Comparison of ENCODE assay signal across 34 cellular contexts in genomic region chr2:12842917-12843316, GRCh38.
"Had no signal": no experiment of that assay in that cellular context is flagged by ENCODE, and none has a peak within 500 bp of the region (broad histone marks: within the 10 kb centered on the region; RNA-seq: fewer than 3 reads in every experiment).

No MANE protein-coding gene starts in this region.

- H3K9ac ChIP-seq: KMS-11 had no signal

- H3K27me3 Mint-ChIP-seq: T-helper 17 cell had no signal

- H3K27me3 ChIP-seq: brain microvascular endothelial cell, SJCRH30 had no signal

- H3K27ac ChIP-seq: brain microvascular endothelial cell, KMS-11, SJCRH30, SK-N-MC, VCaP had no signal

- H3K36me3 Mint-ChIP-seq: activated CD4-positive, alpha-beta memory T cell treated with anti-CD3 and anti-CD28 coated beads for 36 hours; activated naive CD4-positive, alpha-beta T cell treated with anti-CD3 and anti-CD28 coated beads, Interleukin-2, amount 10 ng/mL, durations not matched to agents 7 days and 5 days; activated naive CD8-positive, alpha-beta T cell; T-cell had no signal

- H3K4me2 ChIP-seq: KMS-11 had no signal

- H3K9me3 Mint-ChIP-seq: activated B cell treated with CpG ODN at 0.5 μM for 24 hours; activated CD4-positive, alpha-beta memory T cell treated with anti-CD3 and anti-CD28 coated beads for 36 hours; activated naive CD4-positive, alpha-beta T cell treated with anti-CD3 and anti-CD28 coated beads, Interleukin-2, amount 10 ng/mL, durations not matched to agents 7 days and 5 days; activated naive CD8-positive, alpha-beta T cell treated with anti-CD3 and anti-CD28 coated beads, Interleukin-2, amount 50 U/mL, for 24 hours; activated T-cell treated with anti-CD3 and anti-CD28 coated beads, Interleukin-2, amount 50 U/mL, for 4 hours; activated T-helper 1 cell treated with anti-CD3 and anti-CD28 coated beads, Interleukin-12 subunit alpha, Interleukin-12 subunit beta, Interleukin-2, Interleukin-4 antibody, amounts not matched to agents 30 ng/mL and 10 ng/mL and 1 ng/mL, durations not matched to agents 14 hours and 24 hours and 36 hours; T-cell had no signal

- DNase-seq: activated B cell treated with CpG ODN at 0.5 μM for 24 hours; activated CD4-positive, alpha-beta memory T cell treated with anti-CD3 and anti-CD28 coated beads for 36 hours; activated CD4-positive, alpha-beta T cell treated with anti-CD3 and anti-CD28 coated beads for 4 hours; activated CD4-positive, alpha-beta T cell treated with anti-CD3 and anti-CD28 coated beads, Interleukin-2, amount 50 U/mL, for 1 hour; activated CD4-positive, CD25-positive, alpha-beta regulatory T cell treated with anti-CD3 and anti-CD28 coated beads, Interleukin-2, amount 50 U/mL, for 72 hours; activated CD8-positive, alpha-beta memory T cell treated with anti-CD3 and anti-CD28 coated beads, Interleukin-2, amount 50 U/mL, for 4 hours; activated effector memory CD4-positive, alpha-beta T cell treated with Interleukin-2 at 50 U/mL for 16 hours; activated naive CD4-positive, alpha-beta T cell treated with anti-CD3 and anti-CD28 coated beads, Interleukin-2, amount 10 ng/mL, durations not matched to agents 7 days and 5 days; activated naive CD8-positive, alpha-beta T cell treated with anti-CD3 and anti-CD28 coated beads, Interleukin-2, amount 50 U/mL, for 24 hours; activated T-cell treated with anti-CD3 and anti-CD28 coated beads for 4 hours; activated T-cell treated with anti-CD3 and anti-CD28 coated beads, Interleukin-2, amount 50 U/mL, for 4 hours; anterior cingulate cortex; brain microvascular endothelial cell; MM.1S; MV-4-11; NCI-H1092; NCI-H1436 treated with DMSO at 0.1 percent for 48 hours; NCI-H1694 treated with DMSO at 0.1 percent for 48 hours; NCI-H2029; NCI-H2107; NCI-H2171; NCI-H510A; NCI-H526; NCI-H748 treated with DMSO at 0.1 percent for 48 hours; NK-92 treated with Interleukin-12 subunit alpha and Interleukin-12 subunit beta, amount 100 ng/mL, for 24 hours; SHP77; SJCRH30; T-cell; T-helper 17 cell had no signal

- H3K36me3 ChIP-seq: brain microvascular endothelial cell, SJCRH30 had no signal

- ATAC-seq: activated naive CD8-positive, alpha-beta T cell treated with anti-CD3 and anti-CD28 coated beads, Interleukin-2, amount 50 U/mL, for 24 hours; activated T-cell treated with anti-CD3 and anti-CD28 coated beads, Interleukin-2, amount 50 U/mL, for 4 hours; T-cell; T-helper 17 cell had no signal

- H3K4me3 Mint-ChIP-seq: activated B cell treated with CpG ODN at 0.5 μM for 24 hours; activated CD4-positive, alpha-beta memory T cell treated with anti-CD3 and anti-CD28 coated beads for 36 hours; activated naive CD4-positive, alpha-beta T cell treated with anti-CD3 and anti-CD28 coated beads, Interleukin-2, amount 10 ng/mL, durations not matched to agents 7 days and 5 days; activated naive CD8-positive, alpha-beta T cell; activated naive CD8-positive, alpha-beta T cell treated with anti-CD3 and anti-CD28 coated beads, Interleukin-2, amount 50 U/mL, for 24 hours; activated T-cell treated with anti-CD3 and anti-CD28 coated beads, Interleukin-2, amount 50 U/mL, for 4 hours; activated T-helper 1 cell treated with anti-CD3 and anti-CD28 coated beads, Interleukin-12 subunit alpha, Interleukin-12 subunit beta, Interleukin-2, Interleukin-4 antibody, amounts not matched to agents 30 ng/mL and 10 ng/mL and 1 ng/mL, durations not matched to agents 14 hours and 24 hours and 36 hours; T-cell; T-helper 17 cell had no signal

- H3K4me1 Mint-ChIP-seq: activated B cell treated with CpG ODN at 0.5 μM for 24 hours; activated naive CD4-positive, alpha-beta T cell treated with anti-CD3 and anti-CD28 coated beads, Interleukin-2, amount 10 ng/mL, durations not matched to agents 7 days and 5 days; activated naive CD8-positive, alpha-beta T cell treated with anti-CD3 and anti-CD28 coated beads, Interleukin-2, amount 50 U/mL, for 24 hours; T-cell had no signal

- H3K27ac Mint-ChIP-seq: activated B cell treated with CpG ODN at 0.5 μM for 24 hours; activated CD4-positive, alpha-beta memory T cell treated with anti-CD3 and anti-CD28 coated beads for 36 hours; activated naive CD4-positive, alpha-beta T cell treated with anti-CD3 and anti-CD28 coated beads, Interleukin-2, amount 10 ng/mL, durations not matched to agents 7 days and 5 days; activated naive CD8-positive, alpha-beta T cell; activated naive CD8-positive, alpha-beta T cell treated with anti-CD3 and anti-CD28 coated beads, Interleukin-2, amount 50 U/mL, for 24 hours; activated T-helper 1 cell treated with anti-CD3 and anti-CD28 coated beads, Interleukin-12 subunit alpha, Interleukin-12 subunit beta, Interleukin-2, Interleukin-4 antibody, amounts not matched to agents 30 ng/mL and 10 ng/mL and 1 ng/mL, durations not matched to agents 14 hours and 24 hours and 36 hours; T-cell; T-helper 17 cell had no signal

- H3K4me3 ChIP-seq: SJCRH30, SK-N-MC had no signal
